Comparison of ENCODE assay signal across 20 cellular contexts in genomic region chr2:14628906-14629305, GRCh38. TPM values are rescaled to one million over a fixed set of nuclear protein-coding genes. Genes with fewer than 3 reads are reported as not detected.
DNase-seq lines count a peak whose midpoint lies in the region; ATAC-seq and TF ChIP-seq lines count a peak whose summit lies in the region.
"Had no signal": no experiment of that assay in that cellular context is flagged by ENCODE, and none has a peak within 500 bp of the region (broad histone marks: within the 10 kb centered on the region; RNA-seq: fewer than 3 reads in every experiment).

No MANE protein-coding gene starts in this region.

- H3K4me3 ChIP-seq in MG63 (no peak overlapping the region), epithelial cell of esophagus (ENCODE audit: low read length) (no peak overlapping the region), mucosa of rectum (ENCODE audit: low read length in 2 of 2) (no peak overlapping the region)
- H3K4me3 ChIP-seq: esophagus muscularis mucosa, heart left ventricle, tibial artery had no signal

- H3K27me3 Mint-ChIP-seq in effector memory CD8-positive, alpha-beta T cell = peaks cover 6 to 34% of the 10 kb centered on the region in 2 donors

- H3K27me3 ChIP-seq in MG63 = peaks cover 22% of the 10 kb centered on the region
- H3K27me3 ChIP-seq in mucosa of rectum (ENCODE audit: control insufficient read depth in 2 of 2, insufficient read depth in 2 of 2, low read length in 2 of 2) = no peaks in the 10 kb centered on the region

- peaks cover 0 to 38% of the 10 kb centered on the region in 2 donors for H3K4me1 ChIP-seq in mucosa of rectum (ENCODE audit: control insufficient read depth in 2 of 2, insufficient read depth in 2 of 2, low read length in 2 of 2)

- no peak for ATAC-seq in effector memory CD8-positive, alpha-beta T cell (replicated peaks)
- ATAC-seq: heart left ventricle had no signal

- H3K9me3 Mint-ChIP-seq in effector memory CD8-positive, alpha-beta T cell = peaks cover 5 to 8% of the 10 kb centered on the region in 2 donors
- H3K9me3 Mint-ChIP-seq: activated CD4-positive, alpha-beta T cell treated with anti-CD3 and anti-CD28 coated beads, Interleukin-2, amount 10 ng/mL, durations not matched to agents 24 days and 14 days; CD4-positive, alpha-beta T cell had no signal

- peak overlapping the region; percentile 27 to 69 for H3K27ac ChIP-seq in mucosa of rectum (ENCODE audit: low read depth in 2 of 2, low read length in 2 of 2)
- H3K27ac ChIP-seq: esophagus muscularis mucosa, heart left ventricle, tibial artery had no signal

- no peaks in the 10 kb centered on the region for H3K36me3 Mint-ChIP-seq in effector memory CD8-positive, alpha-beta T cell (ENCODE audit: insufficient read depth)

- TF ChIP-seq CTCF in epithelial cell of esophagus (IDR thresholded peaks at IDR 0.05; ENCODE audit: insufficient read depth, low read depth, low read length, missing control alignments) = no peak

- DNase-seq in AG08396 (ENCODE audit: low spot score) (peak; percentile 7), MG63 (peak; percentile 5), epithelial cell of esophagus (ENCODE audit: low read depth) (peak; percentile 95), NCI-H1105 (lab: John Stamatoyannopoulos, UW) (no peak), HT-29 (ENCODE audit: low spot score) (no peak), germinal center (ENCODE audit: low spot score) (no peak)
- DNase-seq in effector memory CD8-positive, alpha-beta T cell = no peak
- DNase-seq: activated CD4-positive, alpha-beta T cell treated with anti-CD3 and anti-CD28 coated beads, Interleukin-2, amount 10 ng/mL, durations not matched to agents 24 days and 14 days; activated naive CD4-positive, alpha-beta T cell treated with Interleukin-2 at 50 U/mL for 16 hours; aorta; CD4-positive, alpha-beta T cell; heart left ventricle; kidney; NCI-H1417 treated with DMSO at 0.1 percent for 48 hours; NCI-H345; nucleus accumbens; tibial artery had no signal

- H3K9ac ChIP-seq in mucosa of rectum (ENCODE audit: low read depth in 1 of 2, low read length in 2 of 2) = no peak overlapping the region

- H3K36me3 ChIP-seq in MG63 (no peaks in the 10 kb centered on the region), mucosa of rectum (ENCODE audit: control insufficient read depth in 2 of 2, insufficient read depth in 2 of 2, low read length in 2 of 2) (no peaks in the 10 kb centered on the region)
- H3K36me3 ChIP-seq: esophagus muscularis mucosa, heart left ventricle, tibial artery had no signal

- H3K9me3 ChIP-seq in MG63 (no peaks in the 10 kb centered on the region), mucosa of rectum (ENCODE audit: control insufficient read depth in 2 of 2, low read length in 2 of 2) (no peaks in the 10 kb centered on the region)
- H3K9me3 ChIP-seq: esophagus muscularis mucosa, heart left ventricle, tibial artery had no signal

- H3K4me1 Mint-ChIP-seq in effector memory CD8-positive, alpha-beta T cell (ENCODE audit: low read depth in 2 of 2) = peaks cover 0 to 3% of the 10 kb centered on the region in 2 donors
- H3K4me1 Mint-ChIP-seq: activated CD4-positive, alpha-beta T cell treated with anti-CD3 and anti-CD28 coated beads, Interleukin-2, amount 10 ng/mL, durations not matched to agents 24 days and 14 days had no signal

- H3K4me3 Mint-ChIP-seq in effector memory CD8-positive, alpha-beta T cell = no peak overlapping the region
- H3K4me3 Mint-ChIP-seq: activated CD4-positive, alpha-beta T cell treated with anti-CD3 and anti-CD28 coated beads, Interleukin-2, amount 10 ng/mL, durations not matched to agents 24 days and 14 days; CD4-positive, alpha-beta T cell had no signal

- H3K27ac Mint-ChIP-seq in effector memory CD8-positive, alpha-beta T cell = no peak overlapping the region
- H3K27ac Mint-ChIP-seq: activated CD4-positive, alpha-beta T cell treated with anti-CD3 and anti-CD28 coated beads, Interleukin-2, amount 10 ng/mL, durations not matched to agents 24 days and 14 days; CD4-positive, alpha-beta T cell had no signal

RNA-seq across cellular contexts. Expression of gene LRATD1, which starts 3.6 kb away (rescaled TPM):
- total RNA-seq in MG63 (2014; rRNA removed; shearing (Covaris generic); ENCODE audit: low replicate concordance) = not detected in 2 replicates
- 0.69 and 1.1 TPM in 2 replicates for total RNA-seq in HT-29 (2014; rRNA removed; shearing (Covaris generic))
- total RNA-seq: activated CD4-positive, alpha-beta T cell treated with anti-CD3 and anti-CD28 coated beads, Interleukin-2, amount 10 ng/mL, durations not matched to agents 24 days and 14 days; CD4-positive, alpha-beta T cell; Daoy had no signal

Comparison
In these comparisons a context has a peak if more than half of its experiments do, and no peak if none do; other contexts are left out.
1. DNase-seq: peak in AG08396 (single experiment), MG63 (single experiment) and epithelial cell of esophagus (single experiment); none in NCI-H1105 (single experiment), effector memory CD8-positive, alpha-beta T cell (0 of 3), HT-29 (single experiment) and germinal center (single experiment).